ENCODE assay signal across 8 cellular contexts in genomic region chr6:3455121-3455489, GRCh38. TPM values are rescaled to one million over a fixed set of nuclear protein-coding genes. Genes with fewer than 3 reads are reported as not detected.
DNase-seq lines count a peak whose midpoint lies in the region; ATAC-seq and TF ChIP-seq lines count a peak whose summit lies in the region.

No MANE protein-coding gene starts in this region.

- H4K8ac ChIP-seq in H9 (replicated peaks; ENCODE audit: insufficient read length, low read depth, low read length), result no peak overlapping the region

- no peak overlapping the region for H3K56ac ChIP-seq in H9 (ENCODE audit: insufficient read length, low read depth, low read length)

- no peak overlapping the region for H3K4ac ChIP-seq in H9 (ENCODE audit: low read depth, low read length)

- H3K4me3 Mint-ChIP-seq in H9, result no peak overlapping the region

- no CpG with 5 or more reads among the region's 9 CpGs for WGBS in H9 (ENCODE audit: extremely low coverage, insufficient read length, low lambda C conversion rate)
- 58% methylated on average over 9 of the region's 9 CpGs for WGBS in esophagus muscularis mucosa

- H3K79me2 ChIP-seq in H9 (ENCODE audit: insufficient read depth, low read length), result peaks cover 35% of the 10 kb centered on the region; the same call in 1 of the 2 replicates

- H2BK120ac ChIP-seq in H9 (ENCODE audit: low read depth, low read length, poor library complexity, severe bottlenecking), result no peak overlapping the region

- H3K4me1 ChIP-seq in H9 (ENCODE audit: insufficient read depth, low read length) (peaks cover 10% of the 10 kb centered on the region), esophagus muscularis mucosa (peaks cover 28 to 58% (median 48%) of the 10 kb centered on the region in 4 donors)

- no peak overlapping the region for H2BK12ac ChIP-seq in H9 (ENCODE audit: insufficient read length, low read depth, low read length)

- ATAC-seq in HG02884 (IDR thresholded peaks at IDR 0.05; ENCODE audit: unreplicated experiment), result no peak
- ATAC-seq in GM19328 (IDR thresholded peaks at IDR 0.05; ENCODE audit: unreplicated experiment), result no peak
- no peak for ATAC-seq in HG03108 (IDR thresholded peaks at IDR 0.05; ENCODE audit: unreplicated experiment)

- DNase-seq in H9 (no peak), esophagus muscularis mucosa (ENCODE audit: extremely low spot score) (no peak), retinal pigment epithelial cell (ENCODE audit: low read depth) (no peak), kidney glomerular epithelial cell (lab: John Stamatoyannopoulos, UW) (no peak)
- peak; percentile 56 for DNase-seq in activated CD4-positive, alpha-beta T cell treated with anti-CD3 and anti-CD28 coated beads for 48 hours

- TF ChIP-seq CTCF in H9 (conservative IDR thresholded peaks at IDR 0.05) (no peak), esophagus muscularis mucosa (IDR thresholded peaks at IDR 0.05) (no peak), retinal pigment epithelial cell (conservative IDR thresholded peaks at IDR 0.05; ENCODE audit: low read depth, low read length) (no peak)

- no peaks in the 10 kb centered on the region for H3K36me3 ChIP-seq in esophagus muscularis mucosa

- no peak overlapping the region for H3T11ph ChIP-seq in H9 (ENCODE audit: low read length)

- no peaks in the 10 kb centered on the region for H3K9me3 ChIP-seq in H9 (ENCODE audit: control insufficient read depth, low read depth, low read length)
- no peaks in the 10 kb centered on the region for H3K9me3 ChIP-seq in esophagus muscularis mucosa

- H2AK5ac ChIP-seq in H9 (ENCODE audit: insufficient read length, low read length), result no peak overlapping the region

- no peak overlapping the region for H3K27ac Mint-ChIP-seq in H9

- H3K9me3 Mint-ChIP-seq in H9, result no peaks in the 10 kb centered on the region; a peak in 1 of 5 replicates

- H3K4me1 Mint-ChIP-seq in H9, result peaks cover 24 to 27% of the 10 kb centered on the region in 2 experiments

- H2AFZ ChIP-seq in H9 (ENCODE audit: low read length), result no peak overlapping the region

- no peak overlapping the region for H4K5ac ChIP-seq in H9 (ENCODE audit: insufficient read length, low read depth, low read length)

- peaks cover 8% of the 10 kb centered on the region for H3K79me1 ChIP-seq in H9 (ENCODE audit: insufficient read depth, low read depth, low read length, poor library complexity, severe bottlenecking)

- peak overlapping the region; percentile 10 for H3K9ac ChIP-seq in H9 (ENCODE audit: extremely low read depth, insufficient read length, low read length)

- no peak overlapping the region for H2BK15ac ChIP-seq in H9 (ENCODE audit: low read depth, low read length)

- no peak for TF ChIP-seq EP300 in esophagus muscularis mucosa (IDR thresholded peaks at IDR 0.05)

- peaks cover 0 to 4% (median 2%) of the 10 kb centered on the region in 3 experiments; a peak in 3 of 7 replicates for H3K36me3 Mint-ChIP-seq in H9 (ENCODE audit: insufficient read depth in 1 of 3, low read depth in 3 of 3)

- no peak overlapping the region for H2BK5ac ChIP-seq in H9 (ENCODE audit: insufficient read length, low read length)

- no peak overlapping the region for H4K91ac ChIP-seq in H9 (ENCODE audit: insufficient read length, low read depth, low read length)

- no peak overlapping the region for H2BK20ac ChIP-seq in H9 (ENCODE audit: low read depth, low read length, poor library complexity, severe bottlenecking)

- peaks cover 17% of the 10 kb centered on the region for H3K27me3 Mint-ChIP-seq in H9 (ENCODE audit: low read depth)

- H3K27ac ChIP-seq in H9 (ENCODE audit: insufficient read length, low read depth, low read length) (no peak overlapping the region), esophagus muscularis mucosa (replicated peaks in 1 of 4) (peak overlapping the region in 1 of 4 donors; percentile 61)

- H3K4me3 ChIP-seq in esophagus muscularis mucosa (peak overlapping the region; percentile 64 to 75 (median 74)), retinal pigment epithelial cell (ENCODE audit: low read length) (peak overlapping the region; percentile 62)

- no peaks in the 10 kb centered on the region; the same call in 1 of the 2 replicates for H3K27me3 ChIP-seq in H9 (ENCODE audit: insufficient read depth, low read length)
- no peaks in the 10 kb centered on the region for H3K27me3 ChIP-seq in esophagus muscularis mucosa

- intact Hi-C loops in esophagus muscularis mucosa (cut with DNase I), result loop anchor here (2.0 to 5.0 kb wide), 2 partner anchors 172 to 277 kb away; no protein-coding TSS in a partner anchor

- H4K20me1 ChIP-seq in H9 (ENCODE audit: control insufficient read depth, insufficient read depth, insufficient read length), result no peaks in the 10 kb centered on the region

- H3K18ac ChIP-seq in H9 (ENCODE audit: insufficient read length, low read depth, low read length), result no peak overlapping the region

- peaks cover 22% of the 10 kb centered on the region for H3K23me2 ChIP-seq in H9 (ENCODE audit: insufficient read length, low read depth, low read length, poor library complexity, severe bottlenecking)

- H3K14ac ChIP-seq in H9 (ENCODE audit: insufficient read depth, low read length), result no peak overlapping the region

- H3K23ac ChIP-seq in H9 (ENCODE audit: insufficient read length, low read depth, low read length), result no peak overlapping the region

- no peak for TF ChIP-seq POLR2A in esophagus muscularis mucosa (IDR thresholded peaks at IDR 0.05; ENCODE audit: low read depth)

- H3K4me2 ChIP-seq in H9 (ENCODE audit: insufficient read depth, insufficient read length, low read length), result peak overlapping the region; percentile 86

RNA-seq across cellular contexts. Expression of gene SLC22A23, which starts 1.7 kb away (rescaled TPM):
- 6.1 and 6.8 TPM in 2 replicates for total RNA-seq in H9 (2021)
- 10 to 100 TPM in 2 of 4 donors, 1 to 10 TPM in 2; 7.6 to 13.1 (median 9.5) TPM for total RNA-seq in esophagus muscularis mucosa
